ENCODE assay signal across 1 cellular context in the genomic region with DNA sequence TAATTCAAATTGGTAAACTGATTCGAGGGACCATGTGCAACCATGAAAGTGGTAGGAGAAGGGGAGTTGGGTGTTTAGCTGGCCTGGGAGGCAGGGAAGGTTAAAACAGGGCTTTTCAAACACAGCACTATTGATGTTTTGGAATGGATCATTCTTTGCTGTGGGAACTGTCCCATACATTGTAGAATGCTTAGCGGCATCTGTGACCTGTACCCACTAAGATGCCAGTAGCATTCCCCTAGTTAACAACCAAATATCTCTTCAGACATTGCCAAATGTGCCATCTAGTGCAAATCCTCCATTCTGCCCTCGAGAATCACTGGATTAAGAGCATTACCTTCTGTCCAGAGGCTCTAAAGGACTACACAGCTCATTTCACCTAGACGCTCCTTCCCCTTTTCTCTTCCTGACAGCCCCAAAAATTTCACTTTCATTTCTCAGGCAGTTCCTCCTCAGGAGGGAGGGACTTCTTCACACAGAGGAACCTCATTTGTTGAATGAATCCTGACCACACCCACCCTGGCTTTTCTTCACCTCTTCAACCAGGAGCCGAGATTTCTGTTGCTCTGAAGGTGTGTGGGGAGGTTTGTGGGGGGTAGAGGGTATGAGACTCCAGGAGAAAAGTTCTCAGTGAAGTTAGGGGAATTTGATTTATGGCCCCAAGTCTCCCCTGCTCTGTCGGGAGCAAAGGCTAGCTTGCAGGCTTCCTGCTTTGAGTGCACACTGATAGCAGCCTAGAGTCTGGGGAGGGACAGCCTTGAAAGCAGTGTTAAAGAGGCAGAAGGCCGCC.
TF ChIP-seq lines count a peak whose summit lies in the region.

TSS of gene TRIM34 (plus strand) at position 513 of the 790 bp plus-strand sequence. CDS start 7,331 bp downstream, outside the sequence.

TF ChIP-seq in IMR-90, 13 proteins besides CTCF, POLR2A, EP300 and RAD21 (continued from another document):
- no peak for TF ChIP-seq ELK1 (IDR thresholded peaks at IDR 0.05; ENCODE audit: borderline replicate concordance, low read depth, low read length)
- TF ChIP-seq CHD1 (IDR thresholded peaks at IDR 0.05; ENCODE audit: low read depth, low read length), result no peak
- no peak for TF ChIP-seq RCOR1 (IDR thresholded peaks at IDR 0.05; ENCODE audit: insufficient replicate concordance, low read length)
- no peak for TF ChIP-seq RFX5 (IDR thresholded peaks at IDR 0.05; ENCODE audit: low read depth, low read length)
- no peak for TF ChIP-seq USF2 (IDR thresholded peaks at IDR 0.05; ENCODE audit: low read depth, low read length)
- no peak for TF ChIP-seq NFE2L2 (IDR thresholded peaks at IDR 0.05; ENCODE audit: low read depth, low read length)
- no peak for TF ChIP-seq FOS (IDR thresholded peaks at IDR 0.05; ENCODE audit: low read depth, low read length)
- no peak for TF ChIP-seq MAFK (IDR thresholded peaks at IDR 0.05; ENCODE audit: low read depth, low read length)
